18 cellular contexts compared by ENCODE assay signal in genomic region chr14:25464078-25464477, GRCh38.
DNase-seq lines count a peak whose midpoint lies in the region; ATAC-seq and TF ChIP-seq lines count a peak whose summit lies in the region.
"Had no signal": no experiment of that assay in that cellular context is flagged by ENCODE, and none has a peak within 500 bp of the region (broad histone marks: within the 10 kb centered on the region; RNA-seq: fewer than 3 reads in every experiment).

No MANE protein-coding gene starts in this region.

- H3K9ac ChIP-seq in HUES48 (ENCODE audit: low read depth, low read length) = no peak overlapping the region
- H3K9ac ChIP-seq: KMS-11 had no signal

- TF ChIP-seq CTCF in 22Rv1 (IDR thresholded peaks at IDR 0.05) (no peak), right lobe of liver (IDR thresholded peaks at IDR 0.05) (no peak)

- intact Hi-C loops in right lobe of liver (cut with DNase I) = no loop called here

- H3K4me1 ChIP-seq in HUES48 (ENCODE audit: control insufficient read depth, insufficient read depth, low read length) = peaks cover 28% of the 10 kb centered on the region; the same call in 1 of the 2 replicates
- peaks cover 0 to 13% (median 4%) of the 10 kb centered on the region in 4 donors for H3K4me1 ChIP-seq in right lobe of liver
- H3K4me1 ChIP-seq: A549 had no signal

- H3K9me3 ChIP-seq in HUES48 (ENCODE audit: control insufficient read depth, insufficient read depth, low read length) (no peaks in the 10 kb centered on the region), right lobe of liver (peaks cover 0 to 3% (median 0%) of the 10 kb centered on the region in 4 donors)
- H3K9me3 ChIP-seq: A549 had no signal

- peak; percentile 81 to 95 (median 92) for ATAC-seq in right lobe of liver
- ATAC-seq: A549, HCT116 had no signal

- peak overlapping the region; percentile 51 for H3K27ac ChIP-seq in 22Rv1
- peak overlapping the region; percentile 48 for H3K27ac ChIP-seq in HUES48 (ENCODE audit: low read depth, low read length)
- peak overlapping the region in 1 of 3 donors; percentile 26 for H3K27ac ChIP-seq in right lobe of liver
- H3K27ac ChIP-seq: A549, C4-2B, KMS-11 had no signal

- no peak overlapping the region for H3K4me3 ChIP-seq in HUES48 (ENCODE audit: low read depth, low read length)
- H3K4me3 ChIP-seq in right lobe of liver = no peak overlapping the region
- H3K4me3 ChIP-seq: A549 had no signal

- H3K27me3 ChIP-seq in HUES48 (ENCODE audit: control insufficient read depth, insufficient read depth, low read length) (no peaks in the 10 kb centered on the region), right lobe of liver (no peaks in the 10 kb centered on the region)

- peak; percentile 35 for DNase-seq in DMS79 (lab: John Stamatoyannopoulos, UW)
- peak in 2 of 3 donors; percentile 62 to 67 for DNase-seq in right lobe of liver
- DNase-seq in NOMO-1 treated with dmso at 0.1 percent for 144 hours (lab: John Stamatoyannopoulos, UW; ENCODE audit: unreplicated experiment) = no peak
- no peak for DNase-seq in COLO829 (ENCODE audit: low spot score)
- no peak for DNase-seq in mesenteric fat pad (ENCODE audit: low spot score)
- DNase-seq: AML-193; CD4-positive, alpha-beta T cell; DMS153; DND-41; GOT3; H7; HFFc6 had no signal

- H3K36me3 ChIP-seq in HUES48 (ENCODE audit: control insufficient read depth, insufficient read depth, low read length) (no peaks in the 10 kb centered on the region), right lobe of liver (no peaks in the 10 kb centered on the region)

- TF ChIP-seq POLR2A in right lobe of liver (IDR thresholded peaks at IDR 0.05) = no peak

Comparison
In these comparisons a context has a peak if more than half of its experiments do, and no peak if none do; other contexts are left out.
1. DNase-seq: peak in DMS79 (single experiment) and right lobe of liver (2 of 3); none in NOMO-1 treated with dmso at 0.1 percent for 144 hours (single experiment), COLO829 (single experiment) and mesenteric fat pad (single experiment).